32 cellular contexts compared by ENCODE assay signal in the genomic region with DNA sequence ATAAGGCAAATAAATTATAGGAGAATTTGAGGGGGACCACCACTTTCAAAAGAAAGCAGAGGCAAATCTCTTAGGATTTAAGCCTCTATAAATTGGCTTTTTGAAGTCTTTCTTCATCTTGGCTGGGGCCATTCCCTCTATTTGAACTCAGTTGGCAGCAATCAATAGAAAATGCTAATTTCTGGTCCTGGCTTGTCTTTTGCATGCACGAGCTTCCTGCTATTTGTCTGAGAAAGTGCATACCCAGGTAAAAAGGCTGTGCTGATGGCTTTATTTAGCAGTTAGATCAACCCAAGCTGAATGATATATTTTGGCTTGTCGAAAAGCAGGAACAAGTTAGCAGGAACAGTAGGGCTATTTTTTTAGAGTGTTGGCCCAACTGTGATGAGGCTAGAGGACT.
"Had no signal": no experiment of that assay in that cellular context is flagged by ENCODE, and none has a peak within 500 bp of the region (broad histone marks: within the 10 kb centered on the region; RNA-seq: fewer than 3 reads in every experiment).

No MANE protein-coding gene starts in this region.

- H3K4me1 ChIP-seq: Peyer's patch, SJSA1 had no signal

- ATAC-seq: activated CD4-positive, alpha-beta T cell treated with anti-CD3 and anti-CD28 coated beads for 36 hours; activated CD4-positive, CD25-positive, alpha-beta regulatory T cell treated with anti-CD3 and anti-CD28 coated beads, Interleukin-2, amount 50 U/mL, for 24 hours; activated naive CD4-positive, alpha-beta T cell treated with anti-CD3 and anti-CD28 coated beads, Interleukin-2, amount 50 U/mL, for 72 hours; activated T-cell treated with anti-CD3 and anti-CD28 coated beads, Interleukin-2, amount 50 U/mL, for 4 hours; PC-3 had no signal

- H3K27me3 ChIP-seq: adrenal gland, brain microvascular endothelial cell, Peyer's patch, SJSA1 had no signal

- H3K9me3 ChIP-seq: adrenal gland, Peyer's patch, SJSA1, SK-N-SH had no signal

- H3K9ac ChIP-seq: SK-N-SH had no signal

- H3K36me3 ChIP-seq: adrenal gland, brain microvascular endothelial cell, Peyer's patch, SJSA1 had no signal

- H3K9me3 Mint-ChIP-seq: activated naive CD4-positive, alpha-beta T cell treated with anti-CD3 and anti-CD28 coated beads for 36 hours; activated naive CD4-positive, alpha-beta T cell treated with anti-CD3 and anti-CD28 coated beads, Interleukin-2, amount 50 U/mL, for 72 hours; activated T-cell treated with anti-CD3 and anti-CD28 coated beads, Interleukin-2, amount 50 U/mL, for 4 hours; activated T-helper 1 cell treated with anti-CD3 and anti-CD28 coated beads, Interleukin-12 subunit alpha, Interleukin-12 subunit beta, Interleukin-2, Interleukin-4 antibody, amounts not matched to agents 30 ng/mL and 10 ng/mL and 1 ng/mL, durations not matched to agents 14 hours and 24 hours and 36 hours; T-helper 1 cell treated with Interleukin-12 subunit alpha and Interleukin-12 subunit beta and Interleukin-4 antibody, amounts not matched to agents 30 μg/mL and 1 μg/mL, for 36 hours; T-helper 2 cell treated with Interferon-gamma antibody and Interleukin-4, amounts not matched to agents 5 μg/mL and 100 μg/mL, for 36 hours had no signal

- DNase-seq: activated CD4-positive, alpha-beta T cell treated with anti-CD3 and anti-CD28 coated beads for 36 hours; activated CD4-positive, alpha-beta T cell treated with anti-CD3 and anti-CD28 coated beads, Interleukin-2, amount 10 ng/mL, durations not matched to agents 7 days and 5 days; activated CD4-positive, alpha-beta T cell treated with anti-CD3 and anti-CD28 coated beads, Interleukin-2, amount 50 U/mL, for 48 hours; activated CD8-positive, alpha-beta memory T cell treated with anti-CD3 and anti-CD28 coated beads, Interleukin-2, amount 50 U/mL, for 4 hours; activated gamma-delta T cell treated with Interleukin-2 at 50 U/mL for 16 hours; activated naive CD4-positive, alpha-beta T cell treated with anti-CD3 and anti-CD28 coated beads for 36 hours; activated T-cell treated with anti-CD3 and anti-CD28 coated beads for 4 hours; activated T-cell treated with anti-CD3 and anti-CD28 coated beads, Interleukin-2, amount 50 U/mL, for 4 hours; adrenal gland; brain microvascular endothelial cell; central memory CD4-positive, alpha-beta T cell; NCI-H1105; NCI-H1417 treated with DMSO at 0.1 percent for 48 hours; NCI-H187 treated with DMSO at 0.1 percent for 48 hours; NCI-H2171 treated with DMSO at 0.1 percent for 48 hours; NCI-H2227 treated with DMSO at 0.1 percent for 48 hours; NCI-H446 treated with DMSO at 0.1 percent for 48 hours; NCI-H524; NCI-H69; NCI-H82; NK-92 treated with Interleukin-12 subunit alpha and Interleukin-12 subunit beta, amount 100 ng/mL, for 24 hours; PC-3; Peyer's patch; RPMI8226; SHP77 treated with DMSO at 0.1 percent for 48 hours; SK-N-SH had no signal

- H3K27ac Mint-ChIP-seq: activated CD4-positive, alpha-beta T cell treated with anti-CD3 and anti-CD28 coated beads for 36 hours; activated CD4-positive, alpha-beta T cell treated with anti-CD3 and anti-CD28 coated beads, Interleukin-2, amount 10 ng/mL, durations not matched to agents 7 days and 5 days; activated naive CD4-positive, alpha-beta T cell treated with anti-CD3 and anti-CD28 coated beads for 36 hours; activated naive CD4-positive, alpha-beta T cell treated with anti-CD3 and anti-CD28 coated beads, Interleukin-2, amount 50 U/mL, for 72 hours; activated T-helper 1 cell treated with anti-CD3 and anti-CD28 coated beads, Interleukin-12 subunit alpha, Interleukin-12 subunit beta, Interleukin-2, Interleukin-4 antibody, amounts not matched to agents 30 ng/mL and 10 ng/mL and 1 ng/mL, durations not matched to agents 14 hours and 24 hours and 36 hours; T-helper 1 cell treated with Interleukin-12 subunit alpha and Interleukin-12 subunit beta and Interleukin-4 antibody, amounts not matched to agents 30 μg/mL and 1 μg/mL, for 36 hours; T-helper 2 cell treated with Interferon-gamma antibody and Interleukin-4, amounts not matched to agents 5 μg/mL and 100 μg/mL, for 36 hours had no signal

- H3K4me3 Mint-ChIP-seq: activated CD4-positive, alpha-beta T cell treated with anti-CD3 and anti-CD28 coated beads for 36 hours; activated CD4-positive, alpha-beta T cell treated with anti-CD3 and anti-CD28 coated beads, Interleukin-2, amount 10 ng/mL, durations not matched to agents 7 days and 5 days; activated naive CD4-positive, alpha-beta T cell treated with anti-CD3 and anti-CD28 coated beads for 36 hours; activated T-cell treated with anti-CD3 and anti-CD28 coated beads, Interleukin-2, amount 50 U/mL, for 4 hours; T-helper 1 cell treated with Interleukin-12 subunit alpha and Interleukin-12 subunit beta and Interleukin-4 antibody, amounts not matched to agents 30 μg/mL and 1 μg/mL, for 36 hours; T-helper 2 cell treated with Interferon-gamma antibody and Interleukin-4, amounts not matched to agents 5 μg/mL and 100 μg/mL, for 36 hours had no signal

- H3K4me3 ChIP-seq: adrenal gland, Peyer's patch, SJSA1 had no signal

- H3K27ac ChIP-seq: adrenal gland, brain microvascular endothelial cell, Peyer's patch, SJSA1 had no signal
